In the genomic region with DNA sequence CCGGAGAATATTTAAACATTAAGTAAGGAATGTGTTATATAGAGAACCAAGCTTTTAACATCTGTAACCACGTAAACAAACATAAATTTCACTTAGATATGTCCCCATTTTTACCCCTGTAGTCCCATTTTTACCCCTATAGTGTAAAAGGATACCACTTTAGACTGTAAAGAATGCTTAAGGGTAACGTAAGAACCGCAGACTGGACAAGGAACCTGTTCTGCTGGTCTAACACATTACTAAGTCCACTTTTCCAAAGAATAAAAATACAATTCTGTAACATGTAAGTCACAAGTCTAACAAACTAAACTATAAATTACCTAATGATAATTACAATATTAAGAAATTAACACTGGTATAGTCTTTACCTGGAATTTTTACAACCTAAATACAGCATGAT, we compare ENCODE assay signal across 12 cellular contexts. TPM values are rescaled to one million over a fixed set of nuclear protein-coding genes. Genes with fewer than 3 reads are reported as not detected.
DNase-seq lines count a peak whose midpoint lies in the region; ATAC-seq and TF ChIP-seq lines count a peak whose summit lies in the region.
"Had no signal": no experiment of that assay in that cellular context is flagged by ENCODE, and none has a peak within 500 bp of the region (broad histone marks: within the 10 kb centered on the region; RNA-seq: fewer than 3 reads in every experiment).

No MANE protein-coding gene starts in this region.

- H3K27ac Mint-ChIP-seq in activated naive CD4-positive, alpha-beta T cell treated with anti-CD3 and anti-CD28 coated beads, Interleukin-2, amount 10 ng/mL, durations not matched to agents 7 days and 5 days: peak overlapping the region; percentile 93
- peak overlapping the region; percentile 95 for H3K27ac Mint-ChIP-seq in activated CD4-positive, alpha-beta memory T cell treated with anti-CD3 and anti-CD28 coated beads, Interleukin-2, amount 10 ng/mL, durations not matched to agents 7 days and 5 days
- H3K27ac Mint-ChIP-seq: H9 had no signal

- POLR2A ChIA-PET in activated CD4-positive, alpha-beta memory T cell treated with anti-CD3 and anti-CD28 coated beads, Interleukin-2, amount 10 ng/mL, durations not matched to agents 7 days and 5 days (lab: Charles Lee): interaction anchor here (1.4 to 8.2 kb wide), 2 partner anchors 8 to 33 kb away, joined by 4 to 92 read pairs; partner anchors contain the start of genes LPCAT4, NOP10 and NUTM1

- H3K27me3 Mint-ChIP-seq in activated naive CD4-positive, alpha-beta T cell treated with anti-CD3 and anti-CD28 coated beads, Interleukin-2, amount 10 ng/mL, durations not matched to agents 7 days and 5 days: peaks cover 5% of the 10 kb centered on the region
- H3K27me3 Mint-ChIP-seq in activated CD4-positive, alpha-beta memory T cell treated with anti-CD3 and anti-CD28 coated beads, Interleukin-2, amount 10 ng/mL, durations not matched to agents 7 days and 5 days: no peaks in the 10 kb centered on the region

- H3K9me3 Mint-ChIP-seq in activated naive CD4-positive, alpha-beta T cell treated with anti-CD3 and anti-CD28 coated beads, Interleukin-2, amount 10 ng/mL, durations not matched to agents 7 days and 5 days: no peaks in the 10 kb centered on the region
- H3K9me3 Mint-ChIP-seq in activated CD4-positive, alpha-beta memory T cell treated with anti-CD3 and anti-CD28 coated beads, Interleukin-2, amount 10 ng/mL, durations not matched to agents 7 days and 5 days: no peaks in the 10 kb centered on the region
- H3K9me3 Mint-ChIP-seq: H9 had no signal

- H3K4me1 Mint-ChIP-seq in activated naive CD4-positive, alpha-beta T cell treated with anti-CD3 and anti-CD28 coated beads, Interleukin-2, amount 10 ng/mL, durations not matched to agents 7 days and 5 days: peaks cover 65% of the 10 kb centered on the region
- H3K4me1 Mint-ChIP-seq in activated CD4-positive, alpha-beta memory T cell treated with anti-CD3 and anti-CD28 coated beads, Interleukin-2, amount 10 ng/mL, durations not matched to agents 7 days and 5 days: peaks cover 68% of the 10 kb centered on the region

- no peaks in the 10 kb centered on the region for H3K36me3 ChIP-seq in fibroblast of lung (ENCODE audit: control insufficient read depth, insufficient read depth, low read length)
- H3K36me3 ChIP-seq in subcutaneous abdominal adipose tissue (ENCODE audit: control insufficient read depth in 5 of 5, insufficient read depth in 5 of 5, low read length in 5 of 5): no peaks in the 10 kb centered on the region

- peak overlapping the region; percentile 15 for H3K4me2 ChIP-seq in fibroblast of lung (ENCODE audit: extremely low read depth, insufficient read depth, low read length)

- no peak for DNase-seq in activated naive CD4-positive, alpha-beta T cell treated with anti-CD3 and anti-CD28 coated beads, Interleukin-2, amount 10 ng/mL, durations not matched to agents 7 days and 5 days
- DNase-seq in activated naive CD4-positive, alpha-beta T cell treated with anti-CD3 and anti-CD28 coated beads, Interleukin-2, amount 50 U/mL, for 16 hours: no peak
- no peak for DNase-seq in activated CD4-positive, alpha-beta memory T cell treated with anti-CD3 and anti-CD28 coated beads, Interleukin-2, amount 10 ng/mL, durations not matched to agents 7 days and 5 days
- DNase-seq in fibroblast of lung (ENCODE audit: low read depth in 2 of 2) (no peak), GM19240 (ENCODE audit: insufficient read length, low spot score) (no peak), NCI-H526 (lab: John Stamatoyannopoulos, UW) (no peak)
- DNase-seq: activated CD4-positive, alpha-beta T cell treated with anti-CD3 and anti-CD28 coated beads for 48 hours; C1 segment of cervical spinal cord; H9; NCI-H1105 treated with DMSO at 0.1 percent for 48 hours had no signal

- H3K4me1 ChIP-seq in fibroblast of lung (ENCODE audit: control insufficient read depth, extremely low read depth, insufficient read depth, low read length): peaks cover 7% of the 10 kb centered on the region
- peaks cover 2 to 42% (median 27%) of the 10 kb centered on the region in 5 donors for H3K4me1 ChIP-seq in subcutaneous abdominal adipose tissue (ENCODE audit: control insufficient read depth in 5 of 5, insufficient read depth in 5 of 5, low read length in 5 of 5)

- H3K4me3 ChIP-seq in fibroblast of lung (replicated peaks in 1 of 4; ENCODE audit: control extremely low read depth in 1 of 4, insufficient read depth in 1 of 4, low read depth in 3 of 4, low read length in 4 of 4): peak overlapping the region in 2 of 4 experiments; percentile 1 to 14
- H3K4me3 ChIP-seq in subcutaneous abdominal adipose tissue (ENCODE audit: low read depth in 1 of 5, low read length in 5 of 5): peak overlapping the region in 4 of 5 donors; percentile 3 to 40 (median 24)

- no peaks in the 10 kb centered on the region for H3K27me3 ChIP-seq in fibroblast of lung (ENCODE audit: control insufficient read depth, insufficient read depth, low read length)
- no peaks in the 10 kb centered on the region for H3K27me3 ChIP-seq in subcutaneous abdominal adipose tissue (ENCODE audit: control insufficient read depth in 5 of 5, insufficient read depth in 4 of 5, low read length in 5 of 5)

- CTCF ChIA-PET in activated naive CD4-positive, alpha-beta T cell treated with anti-CD3 and anti-CD28 coated beads, Interleukin-2, amount 10 ng/mL, durations not matched to agents 7 days and 5 days (lab: Charles Lee): no interaction called here
- CTCF ChIA-PET in activated CD4-positive, alpha-beta memory T cell treated with anti-CD3 and anti-CD28 coated beads, Interleukin-2, amount 10 ng/mL, durations not matched to agents 7 days and 5 days (lab: Charles Lee): interaction anchor here (0.6 to 2.8 kb wide), 3 partner anchors 8 to 253 kb away, joined by 3 to 10 read pairs (median 4); partner anchors contain the start of gene LPCAT4

- TF ChIP-seq CTCF in fibroblast of lung (conservative IDR thresholded peaks at IDR 0.05 in 1 of 2, IDR thresholded peaks at IDR 0.05 in 1 of 2; ENCODE audit: low read depth in 1 of 2, low read length in 2 of 2): no peak

- H3K27ac ChIP-seq in fibroblast of lung (ENCODE audit: insufficient read depth, low read length) (no peak overlapping the region), subcutaneous abdominal adipose tissue (ENCODE audit: low read depth, low read length) (peak overlapping the region; percentile 50)

- H3K9ac ChIP-seq in fibroblast of lung (ENCODE audit: insufficient read depth, low read length): no peak overlapping the region
- peak overlapping the region in 3 of 5 donors; percentile 46 to 64 (median 56) for H3K9ac ChIP-seq in subcutaneous abdominal adipose tissue (ENCODE audit: low read length in 5 of 5)

- ATAC-seq in GM21515 (IDR thresholded peaks at IDR 0.05; ENCODE audit: unreplicated experiment): no peak

- H3K4me3 Mint-ChIP-seq in activated naive CD4-positive, alpha-beta T cell treated with anti-CD3 and anti-CD28 coated beads, Interleukin-2, amount 10 ng/mL, durations not matched to agents 7 days and 5 days: peak overlapping the region; percentile 98
- H3K4me3 Mint-ChIP-seq in activated CD4-positive, alpha-beta memory T cell treated with anti-CD3 and anti-CD28 coated beads, Interleukin-2, amount 10 ng/mL, durations not matched to agents 7 days and 5 days: peak overlapping the region; percentile 96
- H3K4me3 Mint-ChIP-seq: H9 had no signal

- no peaks in the 10 kb centered on the region for H4K20me1 ChIP-seq in fibroblast of lung (ENCODE audit: control insufficient read depth, extremely low read depth, insufficient read depth, low read length)

- no peak overlapping the region for H2AFZ ChIP-seq in fibroblast of lung (ENCODE audit: low read length)

- no peaks in the 10 kb centered on the region for H3K79me2 ChIP-seq in fibroblast of lung (ENCODE audit: control insufficient read depth, insufficient read depth, low read length)

- H3K36me3 Mint-ChIP-seq in activated naive CD4-positive, alpha-beta T cell treated with anti-CD3 and anti-CD28 coated beads, Interleukin-2, amount 10 ng/mL, durations not matched to agents 7 days and 5 days: peaks cover 19% of the 10 kb centered on the region
- peaks cover 12% of the 10 kb centered on the region for H3K36me3 Mint-ChIP-seq in activated CD4-positive, alpha-beta memory T cell treated with anti-CD3 and anti-CD28 coated beads, Interleukin-2, amount 10 ng/mL, durations not matched to agents 7 days and 5 days (ENCODE audit: low read depth)

- H3K9me3 ChIP-seq in fibroblast of lung (ENCODE audit: control insufficient read depth, insufficient read depth, low read depth, low read length) (no peaks in the 10 kb centered on the region), subcutaneous abdominal adipose tissue (ENCODE audit: control insufficient read depth in 5 of 5, low read length in 5 of 5) (no peaks in the 10 kb centered on the region)

RNA-seq across cellular contexts. Expression of gene SLC12A6, which starts 2.9 kb away (rescaled TPM):
- total RNA-seq in activated CD4-positive, alpha-beta memory T cell treated with anti-CD3 and anti-CD28 coated beads, Interleukin-2, amount 10 ng/mL, durations not matched to agents 7 days and 5 days: 10 to 100 TPM; 30.6 to 31.7 TPM
- 18.5 and 26.9 TPM in 2 replicates for total RNA-seq in fibroblast of lung
- 15.7 and 19.2 TPM in 2 replicates for polyA plus RNA-seq in fibroblast of lung
- 8.4 and 10.2 TPM in 2 replicates for polyA plus RNA-seq in fibroblast of lung (2012)
- 22.0 and 30.3 TPM in 2 replicates for polyA minus RNA-seq in fibroblast of lung (ENCODE audit: low replicate concordance)

RNA-seq across cellular contexts. Expression of gene NOP10, which starts 8.3 kb away (rescaled TPM):
- total RNA-seq in activated CD4-positive, alpha-beta memory T cell treated with anti-CD3 and anti-CD28 coated beads, Interleukin-2, amount 10 ng/mL, durations not matched to agents 7 days and 5 days: 100 to 1,000 TPM; 170 to 183 TPM
- total RNA-seq in fibroblast of lung: 151 and 189 TPM in 2 replicates
- 277 and 392 TPM in 2 replicates for polyA plus RNA-seq in fibroblast of lung
- 301 and 390 TPM in 2 replicates for polyA plus RNA-seq in fibroblast of lung (2012)
- polyA minus RNA-seq in fibroblast of lung (ENCODE audit: low replicate concordance): 153 and 232 TPM in 2 replicates

RNA-seq across cellular contexts. Expression of gene NUTM1, which starts 8.4 kb away (rescaled TPM):
- total RNA-seq in activated CD4-positive, alpha-beta memory T cell treated with anti-CD3 and anti-CD28 coated beads, Interleukin-2, amount 10 ng/mL, durations not matched to agents 7 days and 5 days: not detected
- total RNA-seq in fibroblast of lung: not detected in 2 replicates
- not detected in 2 replicates for polyA plus RNA-seq in fibroblast of lung
- not detected in 2 replicates for polyA plus RNA-seq in fibroblast of lung (2012)
- polyA minus RNA-seq in fibroblast of lung (ENCODE audit: low replicate concordance): not detected in 2 replicates

RNA-seq across cellular contexts. Expression of gene LPCAT4, which starts 32.3 kb away (rescaled TPM):
- total RNA-seq in activated CD4-positive, alpha-beta memory T cell treated with anti-CD3 and anti-CD28 coated beads, Interleukin-2, amount 10 ng/mL, durations not matched to agents 7 days and 5 days: 100 to 1,000 TPM; 109 to 117 TPM
- 6.2 and 6.3 TPM in 2 replicates for total RNA-seq in fibroblast of lung
- 21.8 and 24.2 TPM in 2 replicates for polyA plus RNA-seq in fibroblast of lung
- 20.0 and 21.4 TPM in 2 replicates for polyA plus RNA-seq in fibroblast of lung (2012)
- 27.5 and 34.0 TPM in 2 replicates for polyA minus RNA-seq in fibroblast of lung (ENCODE audit: low replicate concordance)
